Comparison of ENCODE assay signal across 20 cellular contexts in genomic region chr6:125947581-125947980, GRCh38. TPM values are rescaled to one million over a fixed set of nuclear protein-coding genes. Genes with fewer than 3 reads are reported as not detected.
DNase-seq lines count a peak whose midpoint lies in the region; ATAC-seq, FAIRE-seq and TF ChIP-seq lines count a peak whose summit lies in the region.
"Had no signal": no experiment of that assay in that cellular context is flagged by ENCODE, and none has a peak within 500 bp of the region (broad histone marks: within the 10 kb centered on the region; RNA-seq: fewer than 3 reads in every experiment).

No MANE protein-coding gene starts in this region.

- peaks cover 81% of the 10 kb centered on the region for H3K4me1 Mint-ChIP-seq in HFFc6 (ENCODE audit: low read depth)

- H3K27me3 Mint-ChIP-seq in HFFc6 (ENCODE audit: insufficient read depth) = peaks cover 2% of the 10 kb centered on the region; the same call in 1 of the 2 replicates

- TF ChIP-seq CTCF in HFFc6 (IDR thresholded peaks at IDR 0.05) (no peak), fibroblast of mammary gland (conservative IDR thresholded peaks at IDR 0.05; ENCODE audit: control insufficient read depth, insufficient read depth, low read depth, low read length) (no peak), tibial nerve (IDR thresholded peaks at IDR 0.05) (no peak)

- H3K27me3 ChIP-seq in adipocyte (replicated peaks; ENCODE audit: control insufficient read depth, insufficient read depth, low read length) (no peaks in the 10 kb centered on the region), small intestine (ENCODE audit: control insufficient read depth in 2 of 2, insufficient read depth in 2 of 2, low read length in 2 of 2) (no peaks in the 10 kb centered on the region), tibial nerve (no peaks in the 10 kb centered on the region)

- DNase-seq in HFFc6 (peak; percentile 52), adipocyte (ENCODE audit: low read depth) (peak; percentile 58), fibroblast of mammary gland (ENCODE audit: low read depth) (peak; percentile 51), small intestine (peak; percentile 79), tibial nerve (ENCODE audit: low spot score in 2 of 2) (no peak)
- no peak for DNase-seq in stimulated activated naive CD8-positive, alpha-beta T cell treated with anti-CD3 and anti-CD28 coated beads, Interleukin-15, Interleukin-2, amounts not matched to agents 100 U/mL and 50 U/mL, for 24 hours
- DNase-seq: activated CD4-positive, alpha-beta memory T cell treated with anti-CD3 and anti-CD28 coated beads for 36 hours; endodermal cell; hippocampal formation; Karpas-422; left ventricle myocardium inferior; NCI-H2081; NK-92 treated with Interleukin-12 subunit alpha and Interleukin-12 subunit beta, amount 100 ng/mL, for 24 hours had no signal

- 27 to 57% (median 39%) methylated on average over 2 of the region's 2 CpGs for WGBS in small intestine, 3 donors
- 57 to 63% methylated on average over 2 of the region's 2 CpGs for WGBS in tibial nerve, 2 donors

- H3K9me3 ChIP-seq in adipocyte (ENCODE audit: control insufficient read depth, low read length) (no peaks in the 10 kb centered on the region), small intestine (ENCODE audit: control insufficient read depth, low read depth) (no peaks in the 10 kb centered on the region), tibial nerve (no peaks in the 10 kb centered on the region)
- H3K9me3 ChIP-seq: left ventricle myocardium inferior had no signal

- no peaks in the 10 kb centered on the region for H3K36me3 ChIP-seq in adipocyte (ENCODE audit: control insufficient read depth, insufficient read depth, low read length, severe bottlenecking)
- H3K36me3 ChIP-seq in small intestine (ENCODE audit: control insufficient read depth in 2 of 2, insufficient read depth in 2 of 2, low read length in 2 of 2) = no peaks in the 10 kb centered on the region
- H3K36me3 ChIP-seq in tibial nerve = no peaks in the 10 kb centered on the region
- H3K36me3 ChIP-seq: left ventricle myocardium inferior had no signal

- H3K9ac ChIP-seq in adipocyte (ENCODE audit: low read length) = no peak overlapping the region

- H3K4me1 ChIP-seq in adipocyte (ENCODE audit: control insufficient read depth, insufficient read depth, low read length) = peaks cover 38% of the 10 kb centered on the region
- peaks cover 5 to 8% of the 10 kb centered on the region in 2 donors for H3K4me1 ChIP-seq in small intestine (ENCODE audit: control insufficient read depth in 2 of 2, insufficient read depth in 1 of 2, low read depth in 1 of 2, low read length in 1 of 2)
- H3K4me1 ChIP-seq in tibial nerve = peaks cover 0 to 29% (median 13%) of the 10 kb centered on the region in 4 donors

- H3K27ac Mint-ChIP-seq in HFFc6 = peak overlapping the region; percentile 68
- H3K27ac Mint-ChIP-seq: activated CD4-positive, alpha-beta memory T cell treated with anti-CD3 and anti-CD28 coated beads for 36 hours; activated T-helper 2 cell treated with anti-CD3 and anti-CD28 coated beads, Interferon-gamma antibody, Interleukin-2, Interleukin-4, amounts not matched to agents 10 μg/mL and 5 μg/mL and 100 μg/mL, durations not matched to agents 14 hours and 24 hours and 36 hours; endodermal cell; GM23338; nephron had no signal

- no peak for TF ChIP-seq EP300 in tibial nerve (IDR thresholded peaks at IDR 0.05)

- ATAC-seq in GM21737 (IDR thresholded peaks at IDR 0.05; ENCODE audit: unreplicated experiment) (no peak), HG02798 (IDR thresholded peaks at IDR 0.05; ENCODE audit: poor library complexity, unreplicated experiment) (no peak)
- ATAC-seq in stimulated activated naive CD8-positive, alpha-beta T cell treated with anti-CD3 and anti-CD28 coated beads, Interleukin-15, Interleukin-2, amounts not matched to agents 100 U/mL and 50 U/mL, for 24 hours = no peak
- ATAC-seq: GM23338, sciatic nerve had no signal

- no peaks in the 10 kb centered on the region for H3K9me3 Mint-ChIP-seq in HFFc6
- H3K9me3 Mint-ChIP-seq: activated CD4-positive, alpha-beta memory T cell treated with anti-CD3 and anti-CD28 coated beads for 36 hours; activated T-helper 2 cell treated with anti-CD3 and anti-CD28 coated beads, Interferon-gamma antibody, Interleukin-2, Interleukin-4, amounts not matched to agents 10 μg/mL and 5 μg/mL and 100 μg/mL, durations not matched to agents 14 hours and 24 hours and 36 hours; nephron had no signal

- no peak for TF ChIP-seq POLR2A in tibial nerve (IDR thresholded peaks at IDR 0.05)

- H3K27ac ChIP-seq in small intestine (ENCODE audit: low read depth in 1 of 2, low read length in 1 of 2) (no peak overlapping the region), tibial nerve (peak overlapping the region in 1 of 4 donors; percentile 28)
- H3K27ac ChIP-seq: left ventricle myocardium inferior had no signal

- H3K36me3 Mint-ChIP-seq in HFFc6 (ENCODE audit: low read depth) = no peaks in the 10 kb centered on the region
- H3K36me3 Mint-ChIP-seq: activated CD4-positive, alpha-beta memory T cell treated with anti-CD3 and anti-CD28 coated beads for 36 hours had no signal

- H3K4me3 Mint-ChIP-seq in HFFc6 = 0 out of 2 replicates have a peak overlapping the region, but pooled peaks have one; percentile 4
- H3K4me3 Mint-ChIP-seq: activated CD4-positive, alpha-beta memory T cell treated with anti-CD3 and anti-CD28 coated beads for 36 hours; endodermal cell; GM23338; nephron had no signal

- FAIRE-seq in small intestine (lab: Jason Lieb, UNC) = no peak
- FAIRE-seq: GM18507 had no signal

- H3K4me3 ChIP-seq in adipocyte (ENCODE audit: low read length) = no peak overlapping the region
- H3K4me3 ChIP-seq in fibroblast of mammary gland (ENCODE audit: control insufficient read depth, low read depth, low read length) = no peak overlapping the region
- H3K4me3 ChIP-seq in small intestine (ENCODE audit: low read depth in 1 of 2, low read length in 2 of 2) = no peak overlapping the region
- no peak overlapping the region for H3K4me3 ChIP-seq in tibial nerve
- H3K4me3 ChIP-seq: GM23338, left ventricle myocardium inferior had no signal

RNA-seq across cellular contexts. Expression of gene HINT3, which starts 9.0 kb away (rescaled TPM):
- 10 to 100 TPM; 11.0 to 14.4 (median 12.3) TPM for total RNA-seq in HFFc6 (2021; fragmentation: NEBNext Ultra II Directional; extraction: Animal tissue kit (Norgen Biotek cat#: 25700))
- 10 to 100 TPM; 11.1 to 14.3 (median 14.1) TPM for polyA plus RNA-seq in small intestine
- 10 to 100 TPM; 19.8 to 27.8 (median 21.2) TPM for total RNA-seq in tibial nerve

RNA-seq across cellular contexts. Expression of gene TRMT11, which starts 38.8 kb away (rescaled TPM):
- total RNA-seq in HFFc6 (2021; fragmentation: NEBNext Ultra II Directional; extraction: Animal tissue kit (Norgen Biotek cat#: 25700)) = 10 to 100 TPM; 12.8 to 20.7 (median 15.2) TPM
- 10 to 100 TPM; 11.1 to 15.0 (median 13.7) TPM for polyA plus RNA-seq in small intestine
- 10 to 100 TPM; 29.7 to 40.8 (median 33.7) TPM for total RNA-seq in tibial nerve

Comparison
In these comparisons a context has a peak if more than half of its experiments do, and no peak if none do; other contexts are left out.
1. DNase-seq: peak in HFFc6 (single experiment), adipocyte (single experiment), fibroblast of mammary gland (single experiment) and small intestine (single experiment); none in tibial nerve (0 of 2) and stimulated activated naive CD8-positive, alpha-beta T cell treated with anti-CD3 and anti-CD28 coated beads, Interleukin-15, Interleukin-2, amounts not matched to agents 100 U/mL and 50 U/mL, for 24 hours (single experiment).